ENCODE assay signal across 31 cellular contexts in genomic region chr14:20580242-20580641, GRCh38. TPM values are rescaled to one million over a fixed set of nuclear protein-coding genes. Genes with fewer than 3 reads are reported as not detected.
"Had no signal": no experiment of that assay in that cellular context is flagged by ENCODE, and none has a peak within 500 bp of the region (broad histone marks: within the 10 kb centered on the region; RNA-seq: fewer than 3 reads in every experiment).

No MANE protein-coding gene starts in this region.

- H3K27ac ChIP-seq: heart right ventricle, transverse colon had no signal

- H3K4me3 ChIP-seq: heart right ventricle, transverse colon had no signal

- DNase-seq: activated CD4-positive, alpha-beta T cell treated with anti-CD3 and anti-CD28 coated beads, Interleukin-2, amount 50 U/mL, for 1 hour; activated CD4-positive, CD25-positive, alpha-beta regulatory T cell treated with anti-CD3 and anti-CD28 coated beads, Interleukin-2, amount 50 U/mL, for 72 hours; activated CD8-positive, alpha-beta memory T cell treated with anti-CD3 and anti-CD28 coated beads, Interleukin-2, amount 50 U/mL, for 4 hours; activated T-cell treated with anti-CD3 and anti-CD28 coated beads, Interleukin-2, amount 50 U/mL, for 24 hours; aorta; dermis blood vessel endothelial cell; effector CD8-positive, alpha-beta T cell; erythroblast; foreskin fibroblast; heart right ventricle; left colon; nephron progenitor cell; nucleus accumbens; posterior cingulate gyrus; small intestine; stimulated activated CD4-positive, alpha-beta T cell treated with anti-CD3 and anti-CD28 coated beads, Interleukin-2, amount 100 ng/mL, for 24 hours; stimulated activated naive CD8-positive, alpha-beta T cell treated with anti-CD3 and anti-CD28 coated beads, Interleukin-15, amount 100 ng/mL, for 72 hours; T-helper 9 cell; transverse colon had no signal

- H3K36me3 ChIP-seq: heart right ventricle, transverse colon had no signal

- H3K4me1 Mint-ChIP-seq: memory B cell; stimulated activated effector memory CD8-positive, alpha-beta T cell treated with anti-CD3 and anti-CD28 coated beads, Interleukin-12 subunit alpha, Interleukin-12 subunit beta, amount 100 ng/mL, for 72 hours; stimulated activated naive CD8-positive, alpha-beta T cell treated with anti-CD3 and anti-CD28 coated beads, Interleukin-15, amount 100 ng/mL, for 72 hours had no signal

- H3K27ac Mint-ChIP-seq: activated naive CD4-positive, alpha-beta T cell treated with anti-CD3 and anti-CD28 coated beads, Interleukin-2, amount 50 U/mL, for 72 hours; activated T-cell treated with anti-CD3 and anti-CD28 coated beads, Interleukin-2, amount 50 U/mL, for 24 hours; activated T-helper 17 cell treated with anti-CD3 and anti-CD28 coated beads, Interleukin-2, amount 50 U/mL, for 72 hours; brain; memory B cell; nephron progenitor cell; stimulated activated effector memory CD8-positive, alpha-beta T cell treated with anti-CD3 and anti-CD28 coated beads, Interleukin-12 subunit alpha, Interleukin-12 subunit beta, amount 100 ng/mL, for 72 hours; stimulated activated naive CD8-positive, alpha-beta T cell treated with anti-CD3 and anti-CD28 coated beads, Interleukin-15, amount 100 ng/mL, for 72 hours had no signal

- H3K4me1 ChIP-seq: heart right ventricle, transverse colon had no signal

- H3K9me3 Mint-ChIP-seq: activated naive CD4-positive, alpha-beta T cell treated with anti-CD3 and anti-CD28 coated beads, Interleukin-2, amount 50 U/mL, for 72 hours; activated T-cell treated with anti-CD3 and anti-CD28 coated beads, Interleukin-2, amount 50 U/mL, for 24 hours; activated T-helper 17 cell treated with anti-CD3 and anti-CD28 coated beads, Interleukin-2, amount 50 U/mL, for 72 hours; brain; memory B cell; nephron progenitor cell; stimulated activated effector memory CD8-positive, alpha-beta T cell treated with anti-CD3 and anti-CD28 coated beads, Interleukin-12 subunit alpha, Interleukin-12 subunit beta, amount 100 ng/mL, for 72 hours; stimulated activated naive CD8-positive, alpha-beta T cell treated with anti-CD3 and anti-CD28 coated beads, Interleukin-15, amount 100 ng/mL, for 72 hours had no signal

- H3K36me3 Mint-ChIP-seq: activated naive CD4-positive, alpha-beta T cell treated with anti-CD3 and anti-CD28 coated beads, Interleukin-2, amount 50 U/mL, for 72 hours; brain; memory B cell; stimulated activated effector memory CD8-positive, alpha-beta T cell treated with anti-CD3 and anti-CD28 coated beads, Interleukin-12 subunit alpha, Interleukin-12 subunit beta, amount 100 ng/mL, for 72 hours had no signal

- H3K27me3 ChIP-seq: transverse colon had no signal

- ATAC-seq: activated naive CD4-positive, alpha-beta T cell treated with anti-CD3 and anti-CD28 coated beads, Interleukin-2, amount 50 U/mL, for 72 hours; activated T-helper 17 cell treated with anti-CD3 and anti-CD28 coated beads, Interleukin-2, amount 50 U/mL, for 72 hours; heart right ventricle; left colon; sciatic nerve; stimulated activated effector memory CD8-positive, alpha-beta T cell treated with anti-CD3 and anti-CD28 coated beads, Interleukin-12 subunit alpha, Interleukin-12 subunit beta, amount 100 ng/mL, for 72 hours; stimulated activated naive CD8-positive, alpha-beta T cell treated with anti-CD3 and anti-CD28 coated beads, Interleukin-15, amount 100 ng/mL, for 72 hours had no signal

- H3K4me3 Mint-ChIP-seq: activated T-cell treated with anti-CD3 and anti-CD28 coated beads, Interleukin-2, amount 50 U/mL, for 24 hours; activated T-helper 17 cell treated with anti-CD3 and anti-CD28 coated beads, Interleukin-2, amount 50 U/mL, for 72 hours; brain; memory B cell; nephron progenitor cell; stimulated activated effector memory CD8-positive, alpha-beta T cell treated with anti-CD3 and anti-CD28 coated beads, Interleukin-12 subunit alpha, Interleukin-12 subunit beta, amount 100 ng/mL, for 72 hours; stimulated activated naive CD8-positive, alpha-beta T cell treated with anti-CD3 and anti-CD28 coated beads, Interleukin-15, amount 100 ng/mL, for 72 hours had no signal

- H3K9me3 ChIP-seq: heart right ventricle, transverse colon had no signal

- H3K27me3 Mint-ChIP-seq: activated T-cell treated with anti-CD3 and anti-CD28 coated beads, Interleukin-2, amount 50 U/mL, for 24 hours; activated T-helper 17 cell treated with anti-CD3 and anti-CD28 coated beads, Interleukin-2, amount 50 U/mL, for 72 hours; brain; stimulated activated naive CD8-positive, alpha-beta T cell treated with anti-CD3 and anti-CD28 coated beads, Interleukin-15, amount 100 ng/mL, for 72 hours had no signal

RNA-seq across cellular contexts. Expression of gene RNASE11, which starts 7.6 kb away (rescaled TPM):
- total RNA-seq: activated naive CD4-positive, alpha-beta T cell treated with anti-CD3 and anti-CD28 coated beads, Interleukin-2, amount 50 U/mL, for 72 hours; activated T-helper 17 cell treated with anti-CD3 and anti-CD28 coated beads, Interleukin-2, amount 50 U/mL, for 72 hours; aorta; cardiac septum; dermis blood vessel endothelial cell; fibroblast of lung; heart right ventricle; left colon; lower leg skin; mononuclear cell; myocyte; sciatic nerve; temporal lobe; transverse colon had no signal

RNA-seq across cellular contexts. Expression of gene RNASE12, which starts 10.9 kb away (rescaled TPM):
- total RNA-seq: activated naive CD4-positive, alpha-beta T cell treated with anti-CD3 and anti-CD28 coated beads, Interleukin-2, amount 50 U/mL, for 72 hours; activated T-helper 17 cell treated with anti-CD3 and anti-CD28 coated beads, Interleukin-2, amount 50 U/mL, for 72 hours; aorta; cardiac septum; dermis blood vessel endothelial cell; fibroblast of lung; heart right ventricle; left colon; lower leg skin; mononuclear cell; myocyte; sciatic nerve; temporal lobe; transverse colon had no signal

RNA-seq across cellular contexts. Expression of gene RNASE9, which starts 19.4 kb away (rescaled TPM):
- total RNA-seq: activated naive CD4-positive, alpha-beta T cell treated with anti-CD3 and anti-CD28 coated beads, Interleukin-2, amount 50 U/mL, for 72 hours; activated T-helper 17 cell treated with anti-CD3 and anti-CD28 coated beads, Interleukin-2, amount 50 U/mL, for 72 hours; aorta; cardiac septum; dermis blood vessel endothelial cell; fibroblast of lung; heart right ventricle; left colon; lower leg skin; mononuclear cell; myocyte; sciatic nerve; temporal lobe; transverse colon had no signal
